ENCODE assay signal across 10 cellular contexts in the genomic region with DNA sequence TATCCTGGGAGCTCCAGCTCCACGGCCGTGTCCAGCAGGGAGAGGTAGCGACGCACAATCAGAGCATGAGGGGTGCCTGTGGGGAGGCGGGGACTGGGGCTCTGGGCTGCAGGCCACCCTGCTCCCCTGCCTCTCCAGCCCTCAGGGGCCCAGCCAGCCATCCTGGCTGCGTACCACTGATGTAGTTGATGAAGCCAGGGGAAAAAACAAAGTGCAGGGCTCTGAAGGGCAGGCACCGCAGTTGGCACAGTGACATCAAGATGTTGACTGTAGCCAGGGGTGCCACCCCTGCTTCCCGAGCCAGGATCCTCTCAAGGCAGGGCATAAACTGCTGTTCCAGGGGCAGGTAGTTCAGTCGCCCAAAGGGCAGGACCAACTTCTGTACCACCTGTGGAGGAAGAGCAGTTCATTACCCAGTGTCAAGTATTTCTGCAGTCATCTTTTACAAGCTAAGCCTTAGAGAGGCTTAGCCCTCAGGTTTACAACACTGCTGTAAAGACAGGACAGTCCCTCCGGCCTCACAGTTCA. TPM values are rescaled to one million over a fixed set of nuclear protein-coding genes. Genes with fewer than 3 reads are reported as not detected.
DNase-seq lines count a peak whose midpoint lies in the region; ATAC-seq and TF ChIP-seq lines count a peak whose summit lies in the region.
"Had no signal": no experiment of that assay in that cellular context is flagged by ENCODE, and none has a peak within 500 bp of the region (broad histone marks: within the 10 kb centered on the region; RNA-seq: fewer than 3 reads in every experiment).

No MANE protein-coding gene starts in this region.

- no peak for ATAC-seq in central memory CD8-positive, alpha-beta T cell (replicated peaks; ENCODE audit: extremely low read depth, poor library complexity, severe bottlenecking)

- no peak overlapping the region for H3K4me2 ChIP-seq in KMS-11
- no peak overlapping the region for H3K4me2 ChIP-seq in neural progenitor cell

- H3K4me3 Mint-ChIP-seq in central memory CD8-positive, alpha-beta T cell = peak overlapping the region; percentile 55
- H3K4me3 Mint-ChIP-seq in neural progenitor cell = peak overlapping the region; percentile 46

- no peaks in the 10 kb centered on the region for H3K9me3 Mint-ChIP-seq in central memory CD8-positive, alpha-beta T cell
- no peaks in the 10 kb centered on the region for H3K9me3 Mint-ChIP-seq in neural progenitor cell

- H3K9me3 ChIP-seq in neural progenitor cell (ENCODE audit: low read depth) = no peaks in the 10 kb centered on the region

- peaks cover 40% of the 10 kb centered on the region for H3F3A ChIP-seq in neural progenitor cell (ENCODE audit: low read depth)

- H3K27me3 ChIP-seq in KMS-11 (ENCODE audit: insufficient read depth, low read depth) (no peaks in the 10 kb centered on the region), neural progenitor cell (no peaks in the 10 kb centered on the region)

- H3K9ac ChIP-seq in KMS-11 = no peak overlapping the region
- no peak overlapping the region for H3K9ac ChIP-seq in neural progenitor cell

- H3K36me3 ChIP-seq in KMS-11 (ENCODE audit: insufficient read depth) = no peaks in the 10 kb centered on the region
- no peaks in the 10 kb centered on the region for H3K36me3 ChIP-seq in neural progenitor cell

- H3K27ac Mint-ChIP-seq in central memory CD8-positive, alpha-beta T cell (ENCODE audit: low read depth) = peak overlapping the region; percentile 26
- H3K27ac Mint-ChIP-seq in neural progenitor cell = no peak overlapping the region

- H3K79me2 ChIP-seq in KMS-11 (ENCODE audit: insufficient read depth, low read depth) (peaks cover 26% of the 10 kb centered on the region), neural progenitor cell (ENCODE audit: low read depth) (peaks cover 23% of the 10 kb centered on the region)

- H3K27ac ChIP-seq in KMS-11 = peak overlapping the region; percentile 28; the same call in 1 of the 2 replicates
- H3K27ac ChIP-seq in neural progenitor cell = no peak overlapping the region

- peaks cover 24% of the 10 kb centered on the region for H3K4me1 Mint-ChIP-seq in central memory CD8-positive, alpha-beta T cell
- H3K4me1 Mint-ChIP-seq in neural progenitor cell = peaks cover 21% of the 10 kb centered on the region

- H3K36me3 Mint-ChIP-seq in central memory CD8-positive, alpha-beta T cell (ENCODE audit: insufficient read depth) = peaks cover 23% of the 10 kb centered on the region
- H3K36me3 Mint-ChIP-seq in neural progenitor cell = peaks cover 8% of the 10 kb centered on the region

- DNase-seq in DMS53 (lab: John Stamatoyannopoulos, UW) = peak; percentile 41
- no peak for DNase-seq in DMS53 treated with DMSO at 0.1 percent for 48 hours (lab: John Stamatoyannopoulos, UW; ENCODE audit: unreplicated experiment)
- DNase-seq in central memory CD8-positive, alpha-beta T cell (ENCODE audit: low spot score in 2 of 2) = no peak
- DNase-seq in neural progenitor cell (ENCODE audit: low spot score) = no peak
- DNase-seq in NCI-H2196 treated with DMSO at 0.1 percent for 48 hours (lab: John Stamatoyannopoulos, UW; ENCODE audit: unreplicated experiment) = no peak
- no peak for DNase-seq in HUDEP-2 (lab: John Stamatoyannopoulos, UW; ENCODE audit: unreplicated experiment in 76 of 76)
- no peak for DNase-seq in superior temporal gyrus (ENCODE audit: extremely low spot score)
- DNase-seq: NCI-H146 had no signal

- H2AFZ ChIP-seq in KMS-11 (ENCODE audit: low read depth) = no peak overlapping the region
- H2AFZ ChIP-seq in neural progenitor cell (replicated peaks) = no peak overlapping the region

- no peaks in the 10 kb centered on the region for H4K20me1 ChIP-seq in KMS-11 (ENCODE audit: insufficient read depth)
- peaks cover 28% of the 10 kb centered on the region for H4K20me1 ChIP-seq in neural progenitor cell (ENCODE audit: low read depth)

- H3K4me3 ChIP-seq in KMS-11 (IDR thresholded peaks at IDR 0.05; ENCODE audit: insufficient read depth, low read depth, low read length) (no peak overlapping the region), neural progenitor cell (no peak overlapping the region)
- H3K4me3 ChIP-seq: lung had no signal

- H3K4me1 ChIP-seq in KMS-11 (ENCODE audit: low read depth, poor library complexity, severe bottlenecking) (peaks cover 26% of the 10 kb centered on the region), neural progenitor cell (peaks cover 30% of the 10 kb centered on the region)

- no peaks in the 10 kb centered on the region for H3K27me3 Mint-ChIP-seq in central memory CD8-positive, alpha-beta T cell
- H3K27me3 Mint-ChIP-seq in neural progenitor cell (ENCODE audit: insufficient read depth, low read depth) = peaks cover 14% of the 10 kb centered on the region

- TF ChIP-seq CTCF in KMS-11 (conservative IDR thresholded peaks at IDR 0.05; ENCODE audit: low read depth, low read length) = no peak
- TF ChIP-seq CTCF in neural progenitor cell (IDR thresholded peaks at IDR 0.05) = no peak

RNA-seq across cellular contexts. Expression of gene FASTK, which starts 2.8 kb away (rescaled TPM):
- total RNA-seq in neural progenitor cell (ENCODE audit: low replicate concordance) = 22.4 and 71.0 TPM in 2 replicates

RNA-seq across cellular contexts. Expression of gene TMUB1, which starts 5.5 kb away (rescaled TPM):
- 6.0 and 49.4 TPM in 2 replicates for total RNA-seq in neural progenitor cell (ENCODE audit: low replicate concordance)

RNA-seq across cellular contexts. Expression of gene AGAP3, which starts 8.5 kb away (rescaled TPM):
- 38.9 and 73.0 TPM in 2 replicates for total RNA-seq in neural progenitor cell (ENCODE audit: low replicate concordance)

RNA-seq across cellular contexts. Expression of gene SLC4A2, which starts 18.4 kb away (rescaled TPM):
- total RNA-seq in neural progenitor cell (ENCODE audit: low replicate concordance) = 26.1 and 85.7 TPM in 2 replicates

RNA-seq across cellular contexts. Expression of gene CDK5, which starts 20.1 kb away (rescaled TPM):
- total RNA-seq in neural progenitor cell (ENCODE audit: low replicate concordance) = 8.1 and 10.3 TPM in 2 replicates
